ENCODE assay signal across 18 cellular contexts in the genomic region with DNA sequence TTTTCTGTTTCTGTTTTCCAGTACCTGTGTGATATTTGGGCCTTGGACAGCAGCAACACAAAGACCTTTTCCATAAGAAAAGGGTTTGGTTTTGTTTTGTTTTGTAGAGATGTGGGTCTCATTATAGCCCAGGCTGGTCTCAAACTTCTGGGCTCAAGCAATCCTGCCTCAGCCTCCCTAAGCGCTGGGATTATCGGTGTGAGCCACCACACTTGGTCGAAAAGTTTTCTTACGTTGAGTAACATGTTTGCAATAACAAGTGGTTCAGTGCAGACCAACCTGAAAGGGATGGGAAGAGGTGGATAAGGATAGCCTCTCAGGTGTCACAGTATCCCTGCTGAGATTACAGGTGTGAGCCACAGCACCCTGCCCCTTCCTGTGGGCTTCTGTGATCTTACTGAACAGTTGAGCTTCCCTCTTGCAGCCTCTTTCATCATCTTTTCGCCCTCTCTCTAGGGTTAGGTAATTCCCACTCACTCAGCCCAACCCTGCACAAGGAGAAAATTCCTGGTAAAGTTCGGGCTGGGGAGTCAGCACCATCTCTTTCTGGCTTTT. TPM values are rescaled to one million over a fixed set of nuclear protein-coding genes. Genes with fewer than 3 reads are reported as not detected.
DNase-seq lines count a peak whose midpoint lies in the region; ATAC-seq lines count a peak whose summit lies in the region.
"Had no signal": no experiment of that assay in that cellular context is flagged by ENCODE, and none has a peak within 500 bp of the region (broad histone marks: within the 10 kb centered on the region; RNA-seq: fewer than 3 reads in every experiment).

No MANE protein-coding gene starts in this region.

- no peaks in the 10 kb centered on the region for H3K9me3 ChIP-seq in Karpas-422 (ENCODE audit: low read length)
- H3K9me3 ChIP-seq in adipocyte (ENCODE audit: control insufficient read depth, low read length): no peaks in the 10 kb centered on the region
- H3K9me3 ChIP-seq: left lung, transverse colon had no signal

- no peak for ATAC-seq in HG03460 (IDR thresholded peaks at IDR 0.05; ENCODE audit: unreplicated experiment)
- ATAC-seq in GM21825 (IDR thresholded peaks at IDR 0.05; ENCODE audit: unreplicated experiment): no peak
- ATAC-seq: effector memory CD8-positive, alpha-beta T cell; left lung; natural killer cell treated with Interleukin-12 subunit alpha and Interleukin-12 subunit beta and Interleukin-15 and Interleukin-18, amount 100 ng/mL, for 72 hours had no signal

- DNase-seq in DMS153 (lab: John Stamatoyannopoulos, UW): peak; percentile 15
- no peak for DNase-seq in DMS153 treated with DMSO at 0.1 percent for 48 hours (lab: John Stamatoyannopoulos, UW; ENCODE audit: unreplicated experiment)
- no peak for DNase-seq in Karpas-422
- peak; percentile 82 for DNase-seq in adipocyte (ENCODE audit: low read depth)
- DNase-seq in mesendoderm: peak; percentile 97
- no peak for DNase-seq in activated CD8-positive, alpha-beta memory T cell treated with anti-CD3 and anti-CD28 coated beads, Interleukin-2, amount 50 U/mL, for 4 hours
- DNase-seq: activated B cell treated with CpG ODN at 0.5 μM for 24 hours; activated T-cell treated with anti-CD3 and anti-CD28 coated beads, Interleukin-2, amount 50 U/mL, for 24 hours; effector memory CD8-positive, alpha-beta T cell; HFFc6; Kasumi-1; left lung; NCI-H226; SHP77 treated with DMSO at 0.1 percent for 48 hours; transverse colon had no signal

- H3K23ac ChIP-seq in mesendoderm (ENCODE audit: low read length): no peak overlapping the region

- H3K4me3 ChIP-seq in Karpas-422 (ENCODE audit: low read length) (no peak overlapping the region), adipocyte (ENCODE audit: low read length) (no peak overlapping the region), mesendoderm (ENCODE audit: low read length) (no peak overlapping the region)
- H3K4me3 ChIP-seq: left lung, transverse colon had no signal

- no peak overlapping the region for H4K8ac ChIP-seq in mesendoderm (ENCODE audit: low read depth, low read length)

- no peak overlapping the region for H3K18ac ChIP-seq in mesendoderm (ENCODE audit: low read length)

- H3K4ac ChIP-seq in mesendoderm (ENCODE audit: low read depth, low read length): no peak overlapping the region

- H4K20me1 ChIP-seq in Karpas-422 (ENCODE audit: insufficient read depth, low read depth, low read length): no peaks in the 10 kb centered on the region

- no CpG with 5 or more reads among the region's 6 CpGs for WGBS in mesendoderm (ENCODE audit: extremely low coverage, insufficient coverage, low lambda C conversion rate)

- H3K27ac ChIP-seq in Karpas-422 (ENCODE audit: low read length) (peak overlapping the region; percentile 13; the same call in 1 of the 2 replicates), mesendoderm (ENCODE audit: low read depth, low read length) (peak overlapping the region; percentile 59)
- H3K27ac ChIP-seq: left lung, transverse colon had no signal

- H3K9ac ChIP-seq in Karpas-422 (ENCODE audit: low read length) (no peak overlapping the region), adipocyte (ENCODE audit: low read length) (no peak overlapping the region), mesendoderm (ENCODE audit: low read length) (no peak overlapping the region)

- no peaks in the 10 kb centered on the region for H3K9me2 ChIP-seq in Karpas-422 (replicated peaks; ENCODE audit: insufficient read depth, low read length)

- H3K4me2 ChIP-seq in Karpas-422 (ENCODE audit: low read depth, low read length, poor library complexity, severe bottlenecking) (no peak overlapping the region), mesendoderm (ENCODE audit: low read length) (no peak overlapping the region)

- peak overlapping the region; percentile 19 for H3K56ac ChIP-seq in mesendoderm (ENCODE audit: low read length)

- H3K79me1 ChIP-seq in mesendoderm (ENCODE audit: low read length): no peaks in the 10 kb centered on the region

- no peak overlapping the region for H2BK15ac ChIP-seq in mesendoderm (replicated peaks; ENCODE audit: low read depth)

- H3K4me1 ChIP-seq in Karpas-422 (ENCODE audit: low read length): peaks cover 24% of the 10 kb centered on the region
- peaks cover 15% of the 10 kb centered on the region for H3K4me1 ChIP-seq in adipocyte (ENCODE audit: control insufficient read depth, insufficient read depth, low read length)
- H3K4me1 ChIP-seq in mesendoderm (ENCODE audit: control insufficient read depth, low read depth, low read length): no peaks in the 10 kb centered on the region

- H3K27me3 ChIP-seq in Karpas-422 (ENCODE audit: low read length): no peaks in the 10 kb centered on the region
- no peaks in the 10 kb centered on the region for H3K27me3 ChIP-seq in adipocyte (replicated peaks; ENCODE audit: control insufficient read depth, insufficient read depth, low read length)
- H3K27me3 ChIP-seq in mesendoderm (ENCODE audit: insufficient read depth, low read length, poor library complexity): no peaks in the 10 kb centered on the region
- H3K27me3 ChIP-seq: left lung, transverse colon had no signal

- H3K79me2 ChIP-seq in Karpas-422 (ENCODE audit: low read length) (peaks cover 15% of the 10 kb centered on the region), mesendoderm (ENCODE audit: control insufficient read depth, insufficient read depth, low read length) (no peaks in the 10 kb centered on the region)

- H2BK120ac ChIP-seq in mesendoderm (ENCODE audit: low read depth, low read length): no peak overlapping the region

- H3K36me3 ChIP-seq in Karpas-422 (ENCODE audit: insufficient read depth, low read length) (no peaks in the 10 kb centered on the region), adipocyte (ENCODE audit: control insufficient read depth, insufficient read depth, low read length, severe bottlenecking) (no peaks in the 10 kb centered on the region), mesendoderm (ENCODE audit: control insufficient read depth, insufficient read depth, low read length) (no peaks in the 10 kb centered on the region)
- H3K36me3 ChIP-seq: left lung, transverse colon had no signal

- no peak overlapping the region for H2AFZ ChIP-seq in Karpas-422 (ENCODE audit: low read length)

- no peak overlapping the region for H2AK5ac ChIP-seq in mesendoderm (ENCODE audit: low read length)

- no peak overlapping the region for H4K5ac ChIP-seq in mesendoderm (ENCODE audit: low read length)

- H2BK5ac ChIP-seq in mesendoderm (ENCODE audit: low read length): no peak overlapping the region

RNA-seq across cellular contexts. Expression of a gene that starts 3.5 kb away (rescaled TPM):
- 41.6 and 69.3 TPM in 2 replicates for total RNA-seq in Karpas-422 (2014; rRNA removed; shearing (Covaris generic); ENCODE audit: low replicate concordance)
- polyA plus RNA-seq in mesendoderm (2013, experiment 1 of 2): 64.4 TPM
- polyA plus RNA-seq in mesendoderm (2013, experiment 2 of 2): 61.6 TPM

RNA-seq across cellular contexts. Expression of a gene that starts 23.3 kb away (rescaled TPM):
- total RNA-seq in Karpas-422 (2014; rRNA removed; shearing (Covaris generic); ENCODE audit: low replicate concordance): 50.9 and 76.3 TPM in 2 replicates
- 65.0 TPM for polyA plus RNA-seq in mesendoderm (2013, experiment 1 of 2)
- 63.8 TPM for polyA plus RNA-seq in mesendoderm (2013, experiment 2 of 2)

Comparison
In these comparisons a context has a peak if more than half of its experiments do, and no peak if none do; other contexts are left out.
1. DNase-seq: peak in DMS153 (single experiment), adipocyte (single experiment) and mesendoderm (single experiment); none in DMS153 treated with DMSO at 0.1 percent for 48 hours (single experiment), Karpas-422 (single experiment) and activated CD8-positive, alpha-beta memory T cell treated with anti-CD3 and anti-CD28 coated beads, Interleukin-2, amount 50 U/mL, for 4 hours (single experiment).